Comparison of ENCODE assay signal across 26 cellular contexts in genomic region chr2:52686935-52687334, GRCh38.
DNase-seq lines count a peak whose midpoint lies in the region; ATAC-seq, FAIRE-seq and TF ChIP-seq lines count a peak whose summit lies in the region.
"Had no signal": no experiment of that assay in that cellular context is flagged by ENCODE, and none has a peak within 500 bp of the region (broad histone marks: within the 10 kb centered on the region; RNA-seq: fewer than 3 reads in every experiment).

No MANE protein-coding gene starts in this region.

- TF ChIP-seq POLR2A in HepG2 (IDR thresholded peaks at IDR 0.05; ENCODE audit: insufficient read depth in 1 of 2, low read depth in 2 of 2, low read length in 2 of 2) (no peak), right lobe of liver (IDR thresholded peaks at IDR 0.05) (no peak), uterus (IDR thresholded peaks at IDR 0.05) (no peak)

- TF ChIP-seq EP300 in HepG2 (IDR thresholded peaks at IDR 0.05; ENCODE audit: low read depth in 2 of 2, low read length in 2 of 2), result no peak
- no peak for TF ChIP-seq EP300 in HepG2 (CRISPR knock-in tag; IDR thresholded peaks at IDR 0.05; ENCODE audit: borderline replicate concordance)

- no peak overlapping the region for H3K4me3 ChIP-seq in HepG2 (replicated peaks in 1 of 3; ENCODE audit: insufficient read depth in 1 of 3, low read depth in 2 of 3, low read length in 3 of 3)
- H3K4me3 ChIP-seq in right lobe of liver, result no peak overlapping the region
- no peak overlapping the region for H3K4me3 ChIP-seq in brain microvascular endothelial cell (ENCODE audit: low read depth, low read length)
- no peak overlapping the region for H3K4me3 ChIP-seq in hepatocyte
- H3K4me3 ChIP-seq in uterus, result no peak overlapping the region
- H3K4me3 ChIP-seq: K562, SK-N-MC had no signal

- no peaks in the 10 kb centered on the region for H3K79me2 ChIP-seq in HepG2 (ENCODE audit: insufficient read depth, low read length)
- no peaks in the 10 kb centered on the region for H3K79me2 ChIP-seq in hepatocyte

- H3K4me2 ChIP-seq in HepG2 (ENCODE audit: low read depth, low read length) (no peak overlapping the region), hepatocyte (no peak overlapping the region)

- H4K20me1 ChIP-seq in HepG2 (ENCODE audit: insufficient read depth, low read length) (no peaks in the 10 kb centered on the region), hepatocyte (ENCODE audit: insufficient read depth, poor library complexity, severe bottlenecking) (no peaks in the 10 kb centered on the region)

- intact Hi-C loops in HepG2 (cut with micrococcal nuclease; ENCODE audit: unreplicated experiment) (no loop called here), right lobe of liver (cut with DNase I) (no loop called here), uterus (cut with DNase I; ENCODE audit: low total_unique reads) (no loop called here)

- CTCF ChIA-PET in HepG2 (lab: Yijun Ruan, JAX; ENCODE audit: low intra/inter-chr PET ratio, low total read pairs), result no interaction called here

- no peak overlapping the region for H2AFZ ChIP-seq in HepG2 (ENCODE audit: low read length)
- no peak overlapping the region for H2AFZ ChIP-seq in hepatocyte

- TF ChIP-seq CTCF in HepG2 (CRISPR knock-in tag; IDR thresholded peaks at IDR 0.05), result no peak
- no peak for TF ChIP-seq CTCF in right lobe of liver (IDR thresholded peaks at IDR 0.05)
- TF ChIP-seq CTCF in brain microvascular endothelial cell (IDR thresholded peaks at IDR 0.05; ENCODE audit: low read depth, low read length, missing control alignments), result no peak
- TF ChIP-seq CTCF in hepatocyte (IDR thresholded peaks at IDR 0.05; ENCODE audit: poor library complexity), result no peak
- TF ChIP-seq CTCF in uterus (IDR thresholded peaks at IDR 0.05), result no peak

- POLR2A ChIA-PET in HepG2 (lab: Yijun Ruan, JAX), result no interaction called here

- ATAC-seq in HepG2 (no peak), right lobe of liver (no peak)
- ATAC-seq: K562 had no signal

- no peaks in the 10 kb centered on the region for H3K27me3 ChIP-seq in HepG2 (ENCODE audit: control insufficient read depth in 1 of 2, insufficient read depth in 2 of 2, low read length in 2 of 2)
- no peaks in the 10 kb centered on the region for H3K27me3 ChIP-seq in right lobe of liver
- no peaks in the 10 kb centered on the region for H3K27me3 ChIP-seq in brain microvascular endothelial cell (replicated peaks)
- H3K27me3 ChIP-seq in hepatocyte, result no peaks in the 10 kb centered on the region
- no peaks in the 10 kb centered on the region for H3K27me3 ChIP-seq in uterus

- TF ChIP-seq RAD21 in HepG2 (CRISPR knock-in tag; IDR thresholded peaks at IDR 0.05), result no peak

- in situ Hi-C loops in HepG2 (cut with HindIII; ENCODE audit: extremely low pct_ligation_motif_present, low pct_unique_long_range_greater_than_20kb), result no loop called here
- in situ Hi-C loops in brain microvascular endothelial cell (cut with HindIII; ENCODE audit: low pct_ligation_motif_present, low sequenced_read_pairs), result no loop called here

- H3K9me2 ChIP-seq in hepatocyte (replicated peaks; ENCODE audit: insufficient read depth), result no peaks in the 10 kb centered on the region

- DNase-seq in HepG2 (ENCODE audit: low spot score), result peak; percentile 2
- no peak for DNase-seq in right lobe of liver
- peak; percentile 2 for DNase-seq in brain microvascular endothelial cell
- DNase-seq in hepatocyte (ENCODE audit: low spot score), result peak; percentile 23
- DNase-seq in NOMO-1 treated with DMSO at 0.1 percent for 48 hours (lab: John Stamatoyannopoulos, UW; ENCODE audit: unreplicated experiment), result no peak
- no peak for DNase-seq in NCI-H82 treated with DMSO at 0.1 percent for 48 hours (lab: John Stamatoyannopoulos, UW; ENCODE audit: unreplicated experiment)
- no peak for DNase-seq in uterus
- no peak for DNase-seq in foreskin melanocyte
- DNase-seq: 8988T, AML-193, DMS79, NCI-H1092 treated with DMSO at 0.1 percent for 48 hours, NCI-H1436 treated with DMSO at 0.1 percent for 48 hours, NCI-H1930, NCI-H226, NCI-H510A treated with DMSO at 0.1 percent for 48 hours, NCI-H774, OCI-M1, RPMI8226, SHP77 treated with DMSO at 0.1 percent for 48 hours, SW 1271 had no signal

- peaks cover 87% of the 10 kb centered on the region for H3K9me3 ChIP-seq in HepG2 (ENCODE audit: low read length)
- no peaks in the 10 kb centered on the region for H3K9me3 ChIP-seq in right lobe of liver
- H3K9me3 ChIP-seq in hepatocyte (ENCODE audit: low read depth), result peaks cover 8% of the 10 kb centered on the region
- H3K9me3 ChIP-seq in uterus, result no peaks in the 10 kb centered on the region

- H3K27ac ChIP-seq in HepG2 (ENCODE audit: extremely low read length, insufficient read depth, low read length) (no peak overlapping the region), right lobe of liver (no peak overlapping the region), brain microvascular endothelial cell (no peak overlapping the region), hepatocyte (peak overlapping the region; percentile 40), uterus (no peak overlapping the region)
- H3K27ac ChIP-seq: C4-2B, SK-N-MC had no signal

- no peak overlapping the region for H3K9ac ChIP-seq in HepG2 (ENCODE audit: insufficient read depth, low read depth, low read length)

- FAIRE-seq in HepG2 (lab: Jason Lieb, UNC), result no peak
- FAIRE-seq: D721Med, H54, K562 had no signal

- WGBS in HepG2 (ENCODE audit: low lambda C conversion rate), result 3% methylated on average over 2 of the region's 2 CpGs
- 46% methylated on average over 2 of the region's 2 CpGs for WGBS in right lobe of liver (ENCODE audit: insufficient coverage, low coverage, low lambda C conversion rate, missing lambda C conversion rate)
- WGBS in hepatocyte (ENCODE audit: low lambda C conversion rate, missing lambda C conversion rate), result 58% methylated on average over 2 of the region's 2 CpGs

- no TSS peak for BruUV-seq in HepG2 (replicated peaks; lab: Mats Ljungman, UMichigan)

- H3K36me3 ChIP-seq in HepG2 (replicated peaks in 1 of 2; ENCODE audit: control insufficient read depth in 1 of 2, insufficient read depth in 2 of 2, low read length in 2 of 2) (no peaks in the 10 kb centered on the region), right lobe of liver (no peaks in the 10 kb centered on the region), brain microvascular endothelial cell (replicated peaks) (no peaks in the 10 kb centered on the region), hepatocyte (replicated peaks; ENCODE audit: insufficient read depth, low read depth) (no peaks in the 10 kb centered on the region), uterus (no peaks in the 10 kb centered on the region)

- H3K4me1 ChIP-seq in HepG2 (ENCODE audit: insufficient read depth, low read length), result no peaks in the 10 kb centered on the region
- H3K4me1 ChIP-seq in right lobe of liver, result no peaks in the 10 kb centered on the region
- H3K4me1 ChIP-seq in hepatocyte (ENCODE audit: insufficient read depth), result no peaks in the 10 kb centered on the region
- H3K4me1 ChIP-seq in uterus, result no peaks in the 10 kb centered on the region

TF ChIP-seq in HepG2, 621 proteins besides CTCF, POLR2A, EP300 and RAD21:
- TF ChIP-seq ZGPAT (CRISPR knock-in tag; IDR thresholded peaks at IDR 0.05), result no peak
- no peak for TF ChIP-seq NR1H2 (CRISPR knock-in tag; IDR thresholded peaks at IDR 0.05; ENCODE audit: borderline replicate concordance, low read depth)
- TF ChIP-seq LBX2 (CRISPR knock-in tag; IDR thresholded peaks at IDR 0.05; ENCODE audit: borderline replicate concordance), result no peak
- TF ChIP-seq ZNF264 (CRISPR knock-in tag; IDR thresholded peaks at IDR 0.05), result no peak
- no peak for TF ChIP-seq ZMYM2 (CRISPR knock-in tag; IDR thresholded peaks at IDR 0.05)
- no peak for TF ChIP-seq ZNF530 (CRISPR knock-in tag; IDR thresholded peaks at IDR 0.05; ENCODE audit: low read depth)
- no peak for TF ChIP-seq ZNF614 (CRISPR knock-in tag; IDR thresholded peaks at IDR 0.05; ENCODE audit: borderline replicate concordance)
- no peak for TF ChIP-seq ZNF747 (CRISPR knock-in tag; IDR thresholded peaks at IDR 0.05; ENCODE audit: borderline replicate concordance)
- no peak for TF ChIP-seq POGZ (CRISPR knock-in tag; IDR thresholded peaks at IDR 0.05)
- TF ChIP-seq GFI1 (CRISPR knock-in tag; IDR thresholded peaks at IDR 0.05; ENCODE audit: borderline replicate concordance), result no peak
- no peak for TF ChIP-seq ATRX (CRISPR knock-in tag; IDR thresholded peaks at IDR 0.05; ENCODE audit: borderline replicate concordance)
- no peak for TF ChIP-seq MED8 (CRISPR knock-in tag; IDR thresholded peaks at IDR 0.05; ENCODE audit: insufficient replicate concordance)

Comparison
In these comparisons a context has a peak if more than half of its experiments do, and no peak if none do; other contexts are left out.
1. DNase-seq: peak in HepG2 (single experiment), brain microvascular endothelial cell (single experiment) and hepatocyte (single experiment); none in right lobe of liver (0 of 3), NOMO-1 treated with DMSO at 0.1 percent for 48 hours (single experiment), NCI-H82 treated with DMSO at 0.1 percent for 48 hours (single experiment), uterus (0 of 2) and foreskin melanocyte (single experiment).